ENCODE assay signal across 14 cellular contexts in the genomic region with DNA sequence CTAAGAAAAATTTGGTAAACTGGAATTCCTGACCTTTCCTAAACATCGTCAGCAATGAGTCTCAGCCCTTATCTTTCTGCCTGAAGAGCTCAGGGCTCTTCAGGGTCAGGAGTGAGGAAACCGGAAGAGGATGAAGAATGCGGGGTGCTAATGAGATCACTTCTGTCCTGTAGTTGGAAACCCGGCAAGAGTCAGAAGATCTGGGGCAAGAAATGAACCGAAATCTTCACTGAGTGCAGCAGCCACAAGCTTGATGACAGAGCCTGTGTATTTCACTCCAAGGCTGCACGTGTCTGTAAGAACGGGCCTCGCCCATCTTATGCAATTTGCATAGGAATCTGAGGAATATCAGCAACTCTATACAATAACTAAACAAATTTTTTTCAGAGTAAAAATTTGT.
DNase-seq lines count a peak whose midpoint lies in the region; ATAC-seq, FAIRE-seq and TF ChIP-seq lines count a peak whose summit lies in the region.
"Had no signal": no experiment of that assay in that cellular context is flagged by ENCODE, and none has a peak within 500 bp of the region (broad histone marks: within the 10 kb centered on the region; RNA-seq: fewer than 3 reads in every experiment).

No MANE protein-coding gene starts in this region.

- H3K4me1 Mint-ChIP-seq in astrocyte (ENCODE audit: low read depth, unreplicated experiment) = peaks cover 30% of the 10 kb centered on the region
- H3K4me1 Mint-ChIP-seq in activated naive CD8-positive, alpha-beta T cell treated with anti-CD3 and anti-CD28 coated beads, Interleukin-2, amount 50 U/mL, for 24 hours = peaks cover 2% of the 10 kb centered on the region

- peaks cover 23% of the 10 kb centered on the region for H3K4me1 ChIP-seq in astrocyte (ENCODE audit: insufficient read depth, low read length)
- peaks cover 0 to 31% of the 10 kb centered on the region in 2 donors for H3K4me1 ChIP-seq in right atrium auricular region
- H3K4me1 ChIP-seq in sigmoid colon = peaks cover 0 to 12% (median 6%) of the 10 kb centered on the region in 4 donors
- H3K4me1 ChIP-seq: prostate gland had no signal

- no peak for TF ChIP-seq EP300 in sigmoid colon (IDR thresholded peaks at IDR 0.05)

- H3K27me3 ChIP-seq in astrocyte (ENCODE audit: insufficient read depth, low read length) = no peaks in the 10 kb centered on the region
- no peaks in the 10 kb centered on the region for H3K27me3 ChIP-seq in right atrium auricular region
- H3K27me3 ChIP-seq in sigmoid colon = no peaks in the 10 kb centered on the region
- H3K27me3 ChIP-seq: tibial artery had no signal

- ATAC-seq in activated naive CD8-positive, alpha-beta T cell treated with anti-CD3 and anti-CD28 coated beads, Interleukin-2, amount 50 U/mL, for 24 hours = no peak
- ATAC-seq in HG03520 (IDR thresholded peaks at IDR 0.05; ENCODE audit: unreplicated experiment) = no peak
- ATAC-seq in HG03565 (IDR thresholded peaks at IDR 0.05; ENCODE audit: unreplicated experiment) = no peak

- DNase-seq in HS-5 (ENCODE audit: low read depth) = peak; percentile 22
- DNase-seq in astrocyte (ENCODE audit: low read depth) = peak; percentile 73
- peak; percentile 75 for DNase-seq in right atrium auricular region (ENCODE audit: low spot score)
- no peak for DNase-seq in sigmoid colon
- DNase-seq in GM19238 (ENCODE audit: insufficient read length, low spot score) = no peak
- DNase-seq in activated naive CD8-positive, alpha-beta T cell treated with anti-CD3 and anti-CD28 coated beads, Interleukin-2, amount 50 U/mL, for 24 hours = no peak
- DNase-seq: amniotic stem cell; CD4-positive, CD25-positive, alpha-beta regulatory T cell; NCI-H2029; T-helper 9 cell had no signal

- H3K9me3 ChIP-seq in astrocyte (ENCODE audit: insufficient read depth, low read depth, low read length) = no peaks in the 10 kb centered on the region
- no peaks in the 10 kb centered on the region for H3K9me3 ChIP-seq in right atrium auricular region
- H3K9me3 ChIP-seq in sigmoid colon = no peaks in the 10 kb centered on the region
- H3K9me3 ChIP-seq: prostate gland, tibial artery had no signal

- H3K27me3 Mint-ChIP-seq in astrocyte (ENCODE audit: low read depth, unreplicated experiment) = no peaks in the 10 kb centered on the region
- no peaks in the 10 kb centered on the region for H3K27me3 Mint-ChIP-seq in activated naive CD8-positive, alpha-beta T cell treated with anti-CD3 and anti-CD28 coated beads, Interleukin-2, amount 50 U/mL, for 24 hours

- FAIRE-seq in astrocyte (lab: Jason Lieb, UNC) = no peak

- no peak overlapping the region for H2AFZ ChIP-seq in astrocyte (ENCODE audit: low read depth, low read length)

- H3K9me3 Mint-ChIP-seq in astrocyte (ENCODE audit: unreplicated experiment) = no peaks in the 10 kb centered on the region
- no peaks in the 10 kb centered on the region for H3K9me3 Mint-ChIP-seq in activated naive CD8-positive, alpha-beta T cell treated with anti-CD3 and anti-CD28 coated beads, Interleukin-2, amount 50 U/mL, for 24 hours
- H3K9me3 Mint-ChIP-seq: CD4-positive, CD25-positive, alpha-beta regulatory T cell had no signal

- intact Hi-C loops in sigmoid colon (cut with DNase I) = no loop called here

- H3K4me3 Mint-ChIP-seq in astrocyte (ENCODE audit: unreplicated experiment) = no peak overlapping the region
- H3K4me3 Mint-ChIP-seq in activated naive CD8-positive, alpha-beta T cell treated with anti-CD3 and anti-CD28 coated beads, Interleukin-2, amount 50 U/mL, for 24 hours = no peak overlapping the region
- H3K4me3 Mint-ChIP-seq: CD4-positive, CD25-positive, alpha-beta regulatory T cell had no signal

- H3K36me3 Mint-ChIP-seq in astrocyte (ENCODE audit: low read depth, unreplicated experiment) = no peaks in the 10 kb centered on the region
- no peaks in the 10 kb centered on the region for H3K36me3 Mint-ChIP-seq in activated naive CD8-positive, alpha-beta T cell treated with anti-CD3 and anti-CD28 coated beads, Interleukin-2, amount 50 U/mL, for 24 hours (ENCODE audit: low read depth)
- H3K36me3 Mint-ChIP-seq: CD4-positive, CD25-positive, alpha-beta regulatory T cell had no signal

- H4K20me1 ChIP-seq in astrocyte (ENCODE audit: insufficient read depth, low read length) = no peaks in the 10 kb centered on the region

- no peak overlapping the region for H3K27ac ChIP-seq in astrocyte (ENCODE audit: low read depth, low read length)
- peak overlapping the region; percentile 29 to 77 for H3K27ac ChIP-seq in right atrium auricular region
- H3K27ac ChIP-seq in sigmoid colon = peak overlapping the region; percentile 22 to 66 (median 62)
- H3K27ac ChIP-seq: prostate gland had no signal

- H3K79me2 ChIP-seq in astrocyte (ENCODE audit: insufficient read depth, low read length) = no peaks in the 10 kb centered on the region

- TF ChIP-seq POLR2A in sigmoid colon (IDR thresholded peaks at IDR 0.05) = no peak

- H3K36me3 ChIP-seq in astrocyte (ENCODE audit: insufficient read depth, low read length) (no peaks in the 10 kb centered on the region), right atrium auricular region (no peaks in the 10 kb centered on the region), sigmoid colon (no peaks in the 10 kb centered on the region)
- H3K36me3 ChIP-seq: prostate gland, tibial artery had no signal

- 48 to 66% methylated on average over 8 of the region's 8 CpGs for WGBS in sigmoid colon, 2 donors

- no peak overlapping the region for H3K9ac ChIP-seq in astrocyte (ENCODE audit: low read length)

- TF ChIP-seq CTCF in astrocyte (IDR thresholded peaks at IDR 0.05; ENCODE audit: insufficient read depth, low read depth, low read length) (no peak), right atrium auricular region (IDR thresholded peaks at IDR 0.05) (no peak), sigmoid colon (IDR thresholded peaks at IDR 0.05) (no peak)

- H3K4me2 ChIP-seq in astrocyte (ENCODE audit: low read length) = no peak overlapping the region

- no peak overlapping the region for H3K4me3 ChIP-seq in astrocyte (ENCODE audit: insufficient read depth, low read depth, low read length)
- no peak overlapping the region for H3K4me3 ChIP-seq in right atrium auricular region
- no peak overlapping the region for H3K4me3 ChIP-seq in sigmoid colon
- H3K4me3 ChIP-seq: prostate gland had no signal

- H3K27ac Mint-ChIP-seq in astrocyte (ENCODE audit: unreplicated experiment) = peak overlapping the region; percentile 93
- H3K27ac Mint-ChIP-seq in activated naive CD8-positive, alpha-beta T cell treated with anti-CD3 and anti-CD28 coated beads, Interleukin-2, amount 50 U/mL, for 24 hours = no peak overlapping the region
- H3K27ac Mint-ChIP-seq: CD4-positive, CD25-positive, alpha-beta regulatory T cell had no signal

Comparison
In these comparisons a context has a peak if more than half of its experiments do, and no peak if none do; other contexts are left out.
1. DNase-seq: peak in HS-5 (single experiment), astrocyte (single experiment) and right atrium auricular region (single experiment); none in sigmoid colon (single experiment), GM19238 (single experiment) and activated naive CD8-positive, alpha-beta T cell treated with anti-CD3 and anti-CD28 coated beads, Interleukin-2, amount 50 U/mL, for 24 hours (single experiment).